Comparison of ENCODE assay signal across 2 cellular contexts in the genomic region with DNA sequence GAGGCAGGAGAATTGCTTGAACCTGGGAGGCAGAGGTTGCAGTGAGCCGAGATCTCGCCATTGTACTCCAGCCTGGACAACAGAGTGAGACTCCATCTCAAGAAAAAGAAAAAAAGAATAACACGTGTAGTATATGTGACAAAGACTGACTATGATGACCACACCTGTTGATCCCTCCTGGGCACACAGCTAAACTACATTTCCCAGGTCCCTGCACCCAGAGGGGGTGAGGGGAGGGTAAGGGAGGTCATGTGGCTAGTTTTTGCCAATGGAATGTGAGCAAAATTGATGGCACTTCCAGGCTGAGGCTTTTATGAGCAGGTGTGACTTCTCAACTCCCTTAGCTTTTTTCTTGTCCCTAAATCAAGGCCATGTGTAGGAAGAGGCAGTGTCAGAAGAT.
A peak's percentile ranks its signal among the peaks of the same experiment; 100 is the strongest.
TF ChIP-seq lines count a peak whose summit lies in the region.

No MANE protein-coding gene starts in this region.

TF ChIP-seq in GM23338, 12 proteins besides CTCF, POLR2A, EP300 and RAD21 (continues in another document):
- TF ChIP-seq, protein P1, sequence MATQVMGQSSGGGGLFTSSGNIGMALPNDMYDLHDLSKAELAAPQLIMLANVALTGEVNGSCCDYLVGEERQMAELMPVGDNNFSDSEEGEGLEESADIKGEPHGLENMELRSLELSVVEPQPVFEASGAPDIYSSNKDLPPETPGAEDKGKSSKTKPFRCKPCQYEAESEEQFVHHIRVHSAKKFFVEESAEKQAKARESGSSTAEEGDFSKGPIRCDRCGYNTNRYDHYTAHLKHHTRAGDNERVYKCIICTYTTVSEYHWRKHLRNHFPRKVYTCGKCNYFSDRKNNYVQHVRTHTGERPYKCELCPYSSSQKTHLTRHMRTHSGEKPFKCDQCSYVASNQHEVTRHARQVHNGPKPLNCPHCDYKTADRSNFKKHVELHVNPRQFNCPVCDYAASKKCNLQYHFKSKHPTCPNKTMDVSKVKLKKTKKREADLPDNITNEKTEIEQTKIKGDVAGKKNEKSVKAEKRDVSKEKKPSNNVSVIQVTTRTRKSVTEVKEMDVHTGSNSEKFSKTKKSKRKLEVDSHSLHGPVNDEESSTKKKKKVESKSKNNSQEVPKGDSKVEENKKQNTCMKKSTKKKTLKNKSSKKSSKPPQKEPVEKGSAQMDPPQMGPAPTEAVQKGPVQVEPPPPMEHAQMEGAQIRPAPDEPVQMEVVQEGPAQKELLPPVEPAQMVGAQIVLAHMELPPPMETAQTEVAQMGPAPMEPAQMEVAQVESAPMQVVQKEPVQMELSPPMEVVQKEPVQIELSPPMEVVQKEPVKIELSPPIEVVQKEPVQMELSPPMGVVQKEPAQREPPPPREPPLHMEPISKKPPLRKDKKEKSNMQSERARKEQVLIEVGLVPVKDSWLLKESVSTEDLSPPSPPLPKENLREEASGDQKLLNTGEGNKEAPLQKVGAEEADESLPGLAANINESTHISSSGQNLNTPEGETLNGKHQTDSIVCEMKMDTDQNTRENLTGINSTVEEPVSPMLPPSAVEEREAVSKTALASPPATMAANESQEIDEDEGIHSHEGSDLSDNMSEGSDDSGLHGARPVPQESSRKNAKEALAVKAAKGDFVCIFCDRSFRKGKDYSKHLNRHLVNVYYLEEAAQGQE (IDR thresholded peaks at IDR 0.05; ENCODE audit: unreplicated experiment) = no peak
- TF ChIP-seq STAT1 (IDR thresholded peaks at IDR 0.05; ENCODE audit: unreplicated experiment) (no peak), NANOG (IDR thresholded peaks at IDR 0.05; ENCODE audit: borderline replicate concordance) (no peak), CREB1 (CRISPR knock-in tag; IDR thresholded peaks at IDR 0.05; ENCODE audit: low read depth) (no peak), EZH2 (IDR thresholded peaks at IDR 0.05; ENCODE audit: low read depth, unreplicated experiment) (no peak), EZH2phosphoT487 (IDR thresholded peaks at IDR 0.05; ENCODE audit: unreplicated experiment) (no peak), POLR2AphosphoS5 (IDR thresholded peaks at IDR 0.05; ENCODE audit: low read depth) (no peak), JUNB (IDR thresholded peaks at IDR 0.05; ENCODE audit: unreplicated experiment) (no peak), ZNF331 (CRISPR knock-in tag; IDR thresholded peaks at IDR 0.05; ENCODE audit: low read depth) (no peak), ZNF114 (CRISPR knock-in tag; IDR thresholded peaks at IDR 0.05) (no peak)
- TF ChIP-seq, protein P2, sequence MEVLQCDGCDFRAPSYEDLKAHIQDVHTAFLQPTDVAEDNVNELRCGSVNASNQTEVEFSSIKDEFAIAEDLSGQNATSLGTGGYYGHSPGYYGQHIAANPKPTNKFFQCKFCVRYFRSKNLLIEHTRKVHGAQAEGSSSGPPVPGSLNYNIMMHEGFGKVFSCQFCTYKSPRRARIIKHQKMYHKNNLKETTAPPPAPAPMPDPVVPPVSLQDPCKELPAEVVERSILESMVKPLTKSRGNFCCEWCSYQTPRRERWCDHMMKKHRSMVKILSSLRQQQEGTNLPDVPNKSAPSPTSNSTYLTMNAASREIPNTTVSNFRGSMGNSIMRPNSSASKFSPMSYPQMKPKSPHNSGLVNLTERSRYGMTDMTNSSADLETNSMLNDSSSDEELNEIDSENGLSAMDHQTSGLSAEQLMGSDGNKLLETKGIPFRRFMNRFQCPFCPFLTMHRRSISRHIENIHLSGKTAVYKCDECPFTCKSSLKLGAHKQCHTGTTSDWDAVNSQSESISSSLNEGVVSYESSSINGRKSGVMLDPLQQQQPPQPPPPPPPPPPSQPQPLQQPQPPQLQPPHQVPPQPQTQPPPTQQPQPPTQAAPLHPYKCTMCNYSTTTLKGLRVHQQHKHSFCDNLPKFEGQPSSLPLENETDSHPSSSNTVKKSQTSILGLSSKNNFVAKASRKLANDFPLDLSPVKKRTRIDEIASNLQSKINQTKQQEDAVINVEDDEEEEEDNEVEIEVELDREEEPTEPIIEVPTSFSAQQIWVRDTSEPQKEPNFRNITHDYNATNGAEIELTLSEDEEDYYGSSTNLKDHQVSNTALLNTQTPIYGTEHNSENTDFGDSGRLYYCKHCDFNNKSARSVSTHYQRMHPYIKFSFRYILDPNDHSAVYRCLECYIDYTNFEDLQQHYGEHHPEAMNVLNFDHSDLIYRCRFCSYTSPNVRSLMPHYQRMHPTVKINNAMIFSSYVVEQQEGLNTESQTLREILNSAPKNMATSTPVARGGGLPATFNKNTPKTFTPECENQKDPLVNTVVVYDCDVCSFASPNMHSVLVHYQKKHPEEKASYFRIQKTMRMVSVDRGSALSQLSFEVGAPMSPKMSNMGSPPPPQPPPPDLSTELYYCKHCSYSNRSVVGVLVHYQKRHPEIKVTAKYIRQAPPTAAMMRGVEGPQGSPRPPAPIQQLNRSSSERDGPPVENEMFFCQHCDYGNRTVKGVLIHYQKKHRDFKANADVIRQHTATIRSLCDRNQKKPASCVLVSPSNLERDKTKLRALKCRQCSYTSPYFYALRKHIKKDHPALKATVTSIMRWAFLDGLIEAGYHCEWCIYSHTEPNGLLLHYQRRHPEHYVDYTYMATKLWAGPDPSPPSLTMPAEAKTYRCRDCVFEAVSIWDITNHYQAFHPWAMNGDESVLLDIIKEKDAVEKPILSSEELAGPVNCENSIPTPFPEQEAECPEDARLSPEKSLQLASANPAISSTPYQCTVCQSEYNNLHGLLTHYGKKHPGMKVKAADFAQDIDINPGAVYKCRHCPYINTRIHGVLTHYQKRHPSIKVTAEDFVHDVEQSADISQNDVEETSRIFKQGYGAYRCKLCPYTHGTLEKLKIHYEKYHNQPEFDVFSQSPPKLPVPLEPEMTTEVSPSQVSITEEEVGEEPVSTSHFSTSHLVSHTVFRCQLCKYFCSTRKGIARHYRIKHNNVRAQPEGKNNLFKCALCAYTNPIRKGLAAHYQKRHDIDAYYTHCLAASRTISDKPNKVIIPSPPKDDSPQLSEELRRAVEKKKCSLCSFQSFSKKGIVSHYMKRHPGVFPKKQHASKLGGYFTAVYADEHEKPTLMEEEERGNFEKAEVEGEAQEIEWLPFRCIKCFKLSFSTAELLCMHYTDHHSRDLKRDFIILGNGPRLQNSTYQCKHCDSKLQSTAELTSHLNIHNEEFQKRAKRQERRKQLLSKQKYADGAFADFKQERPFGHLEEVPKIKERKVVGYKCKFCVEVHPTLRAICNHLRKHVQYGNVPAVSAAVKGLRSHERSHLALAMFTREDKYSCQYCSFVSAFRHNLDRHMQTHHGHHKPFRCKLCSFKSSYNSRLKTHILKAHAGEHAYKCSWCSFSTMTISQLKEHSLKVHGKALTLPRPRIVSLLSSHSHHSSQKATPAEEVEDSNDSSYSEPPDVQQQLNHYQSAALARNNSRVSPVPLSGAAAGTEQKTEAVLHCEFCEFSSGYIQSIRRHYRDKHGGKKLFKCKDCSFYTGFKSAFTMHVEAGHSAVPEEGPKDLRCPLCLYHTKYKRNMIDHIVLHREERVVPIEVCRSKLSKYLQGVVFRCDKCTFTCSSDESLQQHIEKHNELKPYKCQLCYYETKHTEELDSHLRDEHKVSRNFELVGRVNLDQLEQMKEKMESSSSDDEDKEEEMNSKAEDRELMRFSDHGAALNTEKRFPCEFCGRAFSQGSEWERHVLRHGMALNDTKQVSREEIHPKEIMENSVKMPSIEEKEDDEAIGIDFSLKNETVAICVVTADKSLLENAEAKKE (CRISPR knock-in tag; IDR thresholded peaks at IDR 0.05) = no peak

TF ChIP-seq in WTC11, 78 proteins besides CTCF, POLR2A, EP300 and RAD21 (continued from another document):
- TF ChIP-seq, protein P3, sequence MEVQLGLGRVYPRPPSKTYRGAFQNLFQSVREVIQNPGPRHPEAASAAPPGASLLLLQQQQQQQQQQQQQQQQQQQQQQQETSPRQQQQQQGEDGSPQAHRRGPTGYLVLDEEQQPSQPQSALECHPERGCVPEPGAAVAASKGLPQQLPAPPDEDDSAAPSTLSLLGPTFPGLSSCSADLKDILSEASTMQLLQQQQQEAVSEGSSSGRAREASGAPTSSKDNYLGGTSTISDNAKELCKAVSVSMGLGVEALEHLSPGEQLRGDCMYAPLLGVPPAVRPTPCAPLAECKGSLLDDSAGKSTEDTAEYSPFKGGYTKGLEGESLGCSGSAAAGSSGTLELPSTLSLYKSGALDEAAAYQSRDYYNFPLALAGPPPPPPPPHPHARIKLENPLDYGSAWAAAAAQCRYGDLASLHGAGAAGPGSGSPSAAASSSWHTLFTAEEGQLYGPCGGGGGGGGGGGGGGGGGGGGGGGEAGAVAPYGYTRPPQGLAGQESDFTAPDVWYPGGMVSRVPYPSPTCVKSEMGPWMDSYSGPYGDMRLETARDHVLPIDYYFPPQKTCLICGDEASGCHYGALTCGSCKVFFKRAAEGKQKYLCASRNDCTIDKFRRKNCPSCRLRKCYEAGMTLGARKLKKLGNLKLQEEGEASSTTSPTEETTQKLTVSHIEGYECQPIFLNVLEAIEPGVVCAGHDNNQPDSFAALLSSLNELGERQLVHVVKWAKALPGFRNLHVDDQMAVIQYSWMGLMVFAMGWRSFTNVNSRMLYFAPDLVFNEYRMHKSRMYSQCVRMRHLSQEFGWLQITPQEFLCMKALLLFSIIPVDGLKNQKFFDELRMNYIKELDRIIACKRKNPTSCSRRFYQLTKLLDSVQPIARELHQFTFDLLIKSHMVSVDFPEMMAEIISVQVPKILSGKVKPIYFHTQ (CRISPR knock-in tag; IDR thresholded peaks at IDR 0.05) = no peak
- TF ChIP-seq, protein P4, sequence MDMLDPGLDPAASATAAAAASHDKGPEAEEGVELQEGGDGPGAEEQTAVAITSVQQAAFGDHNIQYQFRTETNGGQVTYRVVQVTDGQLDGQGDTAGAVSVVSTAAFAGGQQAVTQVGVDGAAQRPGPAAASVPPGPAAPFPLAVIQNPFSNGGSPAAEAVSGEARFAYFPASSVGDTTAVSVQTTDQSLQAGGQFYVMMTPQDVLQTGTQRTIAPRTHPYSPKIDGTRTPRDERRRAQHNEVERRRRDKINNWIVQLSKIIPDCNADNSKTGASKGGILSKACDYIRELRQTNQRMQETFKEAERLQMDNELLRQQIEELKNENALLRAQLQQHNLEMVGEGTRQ (CRISPR knock-in tag; IDR thresholded peaks at IDR 0.05) = peak; percentile 85
- TF ChIP-seq ZNF121 (CRISPR knock-in tag; IDR thresholded peaks at IDR 0.05) = no peak
